1 cellular context compared by ENCODE assay signal in genomic region chr22:17085277-17086091, GRCh38.
TF ChIP-seq lines count a peak whose summit lies in the region.

No MANE protein-coding gene starts in this region.

TF ChIP-seq in GM23338, 12 proteins besides CTCF, POLR2A, EP300 and RAD21 (continued from another document):
- TF ChIP-seq, protein P1, sequence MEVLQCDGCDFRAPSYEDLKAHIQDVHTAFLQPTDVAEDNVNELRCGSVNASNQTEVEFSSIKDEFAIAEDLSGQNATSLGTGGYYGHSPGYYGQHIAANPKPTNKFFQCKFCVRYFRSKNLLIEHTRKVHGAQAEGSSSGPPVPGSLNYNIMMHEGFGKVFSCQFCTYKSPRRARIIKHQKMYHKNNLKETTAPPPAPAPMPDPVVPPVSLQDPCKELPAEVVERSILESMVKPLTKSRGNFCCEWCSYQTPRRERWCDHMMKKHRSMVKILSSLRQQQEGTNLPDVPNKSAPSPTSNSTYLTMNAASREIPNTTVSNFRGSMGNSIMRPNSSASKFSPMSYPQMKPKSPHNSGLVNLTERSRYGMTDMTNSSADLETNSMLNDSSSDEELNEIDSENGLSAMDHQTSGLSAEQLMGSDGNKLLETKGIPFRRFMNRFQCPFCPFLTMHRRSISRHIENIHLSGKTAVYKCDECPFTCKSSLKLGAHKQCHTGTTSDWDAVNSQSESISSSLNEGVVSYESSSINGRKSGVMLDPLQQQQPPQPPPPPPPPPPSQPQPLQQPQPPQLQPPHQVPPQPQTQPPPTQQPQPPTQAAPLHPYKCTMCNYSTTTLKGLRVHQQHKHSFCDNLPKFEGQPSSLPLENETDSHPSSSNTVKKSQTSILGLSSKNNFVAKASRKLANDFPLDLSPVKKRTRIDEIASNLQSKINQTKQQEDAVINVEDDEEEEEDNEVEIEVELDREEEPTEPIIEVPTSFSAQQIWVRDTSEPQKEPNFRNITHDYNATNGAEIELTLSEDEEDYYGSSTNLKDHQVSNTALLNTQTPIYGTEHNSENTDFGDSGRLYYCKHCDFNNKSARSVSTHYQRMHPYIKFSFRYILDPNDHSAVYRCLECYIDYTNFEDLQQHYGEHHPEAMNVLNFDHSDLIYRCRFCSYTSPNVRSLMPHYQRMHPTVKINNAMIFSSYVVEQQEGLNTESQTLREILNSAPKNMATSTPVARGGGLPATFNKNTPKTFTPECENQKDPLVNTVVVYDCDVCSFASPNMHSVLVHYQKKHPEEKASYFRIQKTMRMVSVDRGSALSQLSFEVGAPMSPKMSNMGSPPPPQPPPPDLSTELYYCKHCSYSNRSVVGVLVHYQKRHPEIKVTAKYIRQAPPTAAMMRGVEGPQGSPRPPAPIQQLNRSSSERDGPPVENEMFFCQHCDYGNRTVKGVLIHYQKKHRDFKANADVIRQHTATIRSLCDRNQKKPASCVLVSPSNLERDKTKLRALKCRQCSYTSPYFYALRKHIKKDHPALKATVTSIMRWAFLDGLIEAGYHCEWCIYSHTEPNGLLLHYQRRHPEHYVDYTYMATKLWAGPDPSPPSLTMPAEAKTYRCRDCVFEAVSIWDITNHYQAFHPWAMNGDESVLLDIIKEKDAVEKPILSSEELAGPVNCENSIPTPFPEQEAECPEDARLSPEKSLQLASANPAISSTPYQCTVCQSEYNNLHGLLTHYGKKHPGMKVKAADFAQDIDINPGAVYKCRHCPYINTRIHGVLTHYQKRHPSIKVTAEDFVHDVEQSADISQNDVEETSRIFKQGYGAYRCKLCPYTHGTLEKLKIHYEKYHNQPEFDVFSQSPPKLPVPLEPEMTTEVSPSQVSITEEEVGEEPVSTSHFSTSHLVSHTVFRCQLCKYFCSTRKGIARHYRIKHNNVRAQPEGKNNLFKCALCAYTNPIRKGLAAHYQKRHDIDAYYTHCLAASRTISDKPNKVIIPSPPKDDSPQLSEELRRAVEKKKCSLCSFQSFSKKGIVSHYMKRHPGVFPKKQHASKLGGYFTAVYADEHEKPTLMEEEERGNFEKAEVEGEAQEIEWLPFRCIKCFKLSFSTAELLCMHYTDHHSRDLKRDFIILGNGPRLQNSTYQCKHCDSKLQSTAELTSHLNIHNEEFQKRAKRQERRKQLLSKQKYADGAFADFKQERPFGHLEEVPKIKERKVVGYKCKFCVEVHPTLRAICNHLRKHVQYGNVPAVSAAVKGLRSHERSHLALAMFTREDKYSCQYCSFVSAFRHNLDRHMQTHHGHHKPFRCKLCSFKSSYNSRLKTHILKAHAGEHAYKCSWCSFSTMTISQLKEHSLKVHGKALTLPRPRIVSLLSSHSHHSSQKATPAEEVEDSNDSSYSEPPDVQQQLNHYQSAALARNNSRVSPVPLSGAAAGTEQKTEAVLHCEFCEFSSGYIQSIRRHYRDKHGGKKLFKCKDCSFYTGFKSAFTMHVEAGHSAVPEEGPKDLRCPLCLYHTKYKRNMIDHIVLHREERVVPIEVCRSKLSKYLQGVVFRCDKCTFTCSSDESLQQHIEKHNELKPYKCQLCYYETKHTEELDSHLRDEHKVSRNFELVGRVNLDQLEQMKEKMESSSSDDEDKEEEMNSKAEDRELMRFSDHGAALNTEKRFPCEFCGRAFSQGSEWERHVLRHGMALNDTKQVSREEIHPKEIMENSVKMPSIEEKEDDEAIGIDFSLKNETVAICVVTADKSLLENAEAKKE (CRISPR knock-in tag; IDR thresholded peaks at IDR 0.05) = no peak
- TF ChIP-seq STAT1 (IDR thresholded peaks at IDR 0.05; ENCODE audit: unreplicated experiment) = no peak
- no peak for TF ChIP-seq NANOG (IDR thresholded peaks at IDR 0.05; ENCODE audit: borderline replicate concordance)
